8 cellular contexts compared by ENCODE assay signal in genomic region chrX:154516655-154517100, GRCh38. TPM values are rescaled to one million over a fixed set of nuclear protein-coding genes. Genes with fewer than 3 reads are reported as not detected.
DNase-seq lines count a peak whose midpoint lies in the region; ATAC-seq and TF ChIP-seq lines count a peak whose summit lies in the region.

No MANE protein-coding gene starts in this region.

- H3K27me3 Mint-ChIP-seq in activated CD4-positive, alpha-beta T cell treated with anti-CD3 and anti-CD28 coated beads for 36 hours = no peaks in the 10 kb centered on the region
- no peaks in the 10 kb centered on the region for H3K27me3 Mint-ChIP-seq in naive thymus-derived CD4-positive, alpha-beta T cell

- H3K9me3 ChIP-seq in RWPE2 (ENCODE audit: severe bottlenecking) = no peaks in the 10 kb centered on the region
- no peaks in the 10 kb centered on the region for H3K9me3 ChIP-seq in naive thymus-derived CD4-positive, alpha-beta T cell (ENCODE audit: control insufficient read depth in 2 of 3, low read length in 3 of 3)

- H3K36me3 Mint-ChIP-seq in activated CD4-positive, alpha-beta T cell treated with anti-CD3 and anti-CD28 coated beads for 36 hours (ENCODE audit: low read depth) = peaks cover 8% of the 10 kb centered on the region
- H3K36me3 Mint-ChIP-seq in naive thymus-derived CD4-positive, alpha-beta T cell = peaks cover 0 to 8% (median 3%) of the 10 kb centered on the region in 5 donors

- no peaks in the 10 kb centered on the region for H3K27me3 ChIP-seq in RWPE2 (ENCODE audit: insufficient read depth, poor library complexity, severe bottlenecking)
- H3K27me3 ChIP-seq in naive thymus-derived CD4-positive, alpha-beta T cell (ENCODE audit: control insufficient read depth in 2 of 2, insufficient read depth in 2 of 2, low read length in 2 of 2) = no peaks in the 10 kb centered on the region

- no peak overlapping the region for H3K27ac ChIP-seq in RWPE2 (ENCODE audit: poor library complexity, severe bottlenecking)
- peak overlapping the region; percentile 71 for H3K27ac ChIP-seq in naive thymus-derived CD4-positive, alpha-beta T cell (ENCODE audit: low read depth, low read length)

- peak overlapping the region; percentile 57 for H3K4me3 ChIP-seq in RWPE2 (ENCODE audit: severe bottlenecking)
- H3K4me3 ChIP-seq in naive thymus-derived CD4-positive, alpha-beta T cell (ENCODE audit: low read length) = peak overlapping the region; percentile 62

- POLR2A ChIA-PET in activated CD4-positive, alpha-beta T cell treated with anti-CD3 and anti-CD28 coated beads for 36 hours (lab: Charles Lee) = interaction anchor here (1.3 kb wide), 1 partner anchor 30 kb away, joined by 4 read pairs; the partner anchor contains the start of genes G6PD and IKBKG
- POLR2A ChIA-PET in naive thymus-derived CD4-positive, alpha-beta T cell (lab: Charles Lee) = interaction anchor here (0.6 to 5.5 kb wide), 21 partner anchors 8 to 546 kb away, joined by 3 to 69 read pairs (median 3); partner anchors contain the start of genes IKBKG, PLXNA3, RPL10 and SLC10A3

- H3K27ac Mint-ChIP-seq in activated CD4-positive, alpha-beta T cell treated with anti-CD3 and anti-CD28 coated beads for 36 hours = peak overlapping the region; percentile 90
- peak overlapping the region; percentile 56 to 95 (median 89) for H3K27ac Mint-ChIP-seq in naive thymus-derived CD4-positive, alpha-beta T cell

- intact Hi-C loops in activated CD4-positive, alpha-beta T cell treated with anti-CD3 and anti-CD28 coated beads for 36 hours (cut with DNase I, micrococcal nuclease) = loop anchor here (1.0 to 2.0 kb wide), 15 partner anchors 11 to 722 kb away; partner anchors contain the start of genes IKBKG (in 2 of the 2), LAGE3 (in 2 of the 2), DKC1 (in 1 of the 2) and G6PD (in 1 of the 2)
- intact Hi-C loops in naive thymus-derived CD4-positive, alpha-beta T cell (cut with micrococcal nuclease) = loop anchor here (1.0 to 10.0 kb wide), 11 partner anchors 11 to 792 kb away; partner anchors contain the start of genes ABCD1 (in 2 of the 2), BCAP31 (in 2 of the 2), EMD (in 2 of the 2) and IKBKG (in 2 of the 2)

- H3K4me1 Mint-ChIP-seq in activated CD4-positive, alpha-beta T cell treated with anti-CD3 and anti-CD28 coated beads for 36 hours = peaks cover 26% of the 10 kb centered on the region
- peaks cover 10 to 28% (median 23%) of the 10 kb centered on the region in 7 donors for H3K4me1 Mint-ChIP-seq in naive thymus-derived CD4-positive, alpha-beta T cell

- TF ChIP-seq CTCF in RWPE2 (IDR thresholded peaks at IDR 0.05; ENCODE audit: poor library complexity, severe bottlenecking) = no peak

- no peaks in the 10 kb centered on the region for H3K4me1 ChIP-seq in RWPE2 (ENCODE audit: insufficient read depth, poor library complexity, severe bottlenecking)
- H3K4me1 ChIP-seq in naive thymus-derived CD4-positive, alpha-beta T cell (ENCODE audit: control insufficient read depth in 2 of 2, insufficient read depth in 2 of 2, low read length in 2 of 2) = peaks cover 6 to 7% of the 10 kb centered on the region in 2 donors

- TF ChIP-seq POLR2A in erythroblast (IDR thresholded peaks at IDR 0.05; ENCODE audit: low read length) = no peak

- CTCF ChIA-PET in activated CD4-positive, alpha-beta T cell treated with anti-CD3 and anti-CD28 coated beads for 36 hours (lab: Charles Lee) = interaction anchor here (0.6 to 1.5 kb wide), 2 partner anchors 10 to 548 kb away, joined by 3 to 5 read pairs; no protein-coding TSS in a partner anchor
- CTCF ChIA-PET in naive thymus-derived CD4-positive, alpha-beta T cell (lab: Charles Lee) = interaction anchor here (0.6 to 1.6 kb wide), 2 partner anchors 10 to 84 kb away, joined by 3 to 7 read pairs; no protein-coding TSS in a partner anchor

- no peaks in the 10 kb centered on the region for H3K36me3 ChIP-seq in RWPE2 (ENCODE audit: low read depth)
- H3K36me3 ChIP-seq in naive thymus-derived CD4-positive, alpha-beta T cell (ENCODE audit: control insufficient read depth in 2 of 3, insufficient read depth in 3 of 3, low read length in 3 of 3) = no peaks in the 10 kb centered on the region

- DNase-seq in activated CD4-positive, alpha-beta T cell treated with anti-CD3 and anti-CD28 coated beads for 36 hours = peak; percentile 16
- no peak for DNase-seq in activated CD4-positive, alpha-beta T cell treated with anti-CD3 and anti-CD28 coated beads for 1 hour
- DNase-seq in RWPE2 (ENCODE audit: low spot score) (no peak), erythroblast (lab: John Stamatoyannopoulos, UW) (peak; percentile 71 to 79), NCI-H2196 (lab: John Stamatoyannopoulos, UW; ENCODE audit: unreplicated experiment) (no peak), NCI-H524 treated with DMSO at 0.1 percent for 48 hours (lab: John Stamatoyannopoulos, UW) (no peak)
- peak in 3 of 9 donors; percentile 32 to 48 (median 37) for DNase-seq in naive thymus-derived CD4-positive, alpha-beta T cell

- no peaks in the 10 kb centered on the region for H3K9me3 Mint-ChIP-seq in activated CD4-positive, alpha-beta T cell treated with anti-CD3 and anti-CD28 coated beads for 36 hours (ENCODE audit: low read depth)
- H3K9me3 Mint-ChIP-seq in naive thymus-derived CD4-positive, alpha-beta T cell = peaks cover 0 to 3% (median 0%) of the 10 kb centered on the region in 11 donors

- peak overlapping the region; percentile 81 for H3K4me3 Mint-ChIP-seq in activated CD4-positive, alpha-beta T cell treated with anti-CD3 and anti-CD28 coated beads for 36 hours
- H3K4me3 Mint-ChIP-seq in naive thymus-derived CD4-positive, alpha-beta T cell = peak overlapping the region; percentile 79 to 93 (median 86)

- peak; percentile 1 for ATAC-seq in activated CD4-positive, alpha-beta T cell treated with anti-CD3 and anti-CD28 coated beads for 36 hours
- peak; percentile 37 for ATAC-seq in RWPE2 (ENCODE audit: low read depth)
- ATAC-seq in naive thymus-derived CD4-positive, alpha-beta T cell = peak; percentile 14
- ATAC-seq in GM18519 (IDR thresholded peaks at IDR 0.05; ENCODE audit: low FRiP score, unreplicated experiment) = no peak

RNA-seq across cellular contexts. Expression of gene FAM3A, which starts 0.6 kb away (rescaled TPM):
- total RNA-seq in activated CD4-positive, alpha-beta T cell treated with anti-CD3 and anti-CD28 coated beads for 36 hours = 10 to 100 TPM; 27.6 to 30.5 TPM
- total RNA-seq in naive thymus-derived CD4-positive, alpha-beta T cell = 10 to 100 TPM; 37.6 to 63.7 (median 50.9) TPM
- 10 to 100 TPM; 22.2 to 31.1 TPM for polyA plus RNA-seq in naive thymus-derived CD4-positive, alpha-beta T cell

RNA-seq across cellular contexts. Expression of gene SLC10A3, which starts 26.2 kb away (rescaled TPM):
- total RNA-seq in activated CD4-positive, alpha-beta T cell treated with anti-CD3 and anti-CD28 coated beads for 36 hours = 10 to 100 TPM; 10.4 to 11.3 TPM
- 10 to 100 TPM; 11.7 to 22.7 (median 19.0) TPM for total RNA-seq in naive thymus-derived CD4-positive, alpha-beta T cell
- polyA plus RNA-seq in naive thymus-derived CD4-positive, alpha-beta T cell = 10 to 100 TPM; 35.0 to 58.7 TPM

RNA-seq across cellular contexts. Expression of gene G6PD, which starts 30.0 kb away (rescaled TPM):
- total RNA-seq in activated CD4-positive, alpha-beta T cell treated with anti-CD3 and anti-CD28 coated beads for 36 hours = 10 to 100 TPM; 63.1 to 72.5 TPM
- 10 to 100 TPM; 35.4 to 74.3 (median 52.7) TPM for total RNA-seq in naive thymus-derived CD4-positive, alpha-beta T cell
- 1 to 10 TPM; 3.9 to 6.2 TPM for polyA plus RNA-seq in naive thymus-derived CD4-positive, alpha-beta T cell

RNA-seq across cellular contexts. Expression of gene UBL4A, which starts 30.3 kb away (rescaled TPM):
- 10 to 100 TPM; 45.2 to 47.6 TPM for total RNA-seq in activated CD4-positive, alpha-beta T cell treated with anti-CD3 and anti-CD28 coated beads for 36 hours
- 10 to 100 TPM in 4 of 5 experiments, 1 to 10 TPM in 1; 9.2 to 41.5 (median 32.5) TPM for total RNA-seq in naive thymus-derived CD4-positive, alpha-beta T cell
- 10 to 100 TPM; 46.0 to 65.7 TPM for polyA plus RNA-seq in naive thymus-derived CD4-positive, alpha-beta T cell

RNA-seq across cellular contexts. Expression of gene IKBKG, which starts 30.7 kb away (rescaled TPM):
- total RNA-seq in activated CD4-positive, alpha-beta T cell treated with anti-CD3 and anti-CD28 coated beads for 36 hours = 10 to 100 TPM; 32.7 to 33.0 TPM
- total RNA-seq in naive thymus-derived CD4-positive, alpha-beta T cell = 10 to 100 TPM; 29.6 to 45.5 (median 38.8) TPM
- 10 to 100 TPM; 19.6 to 26.4 TPM for polyA plus RNA-seq in naive thymus-derived CD4-positive, alpha-beta T cell

Comparison
In these comparisons a context has a peak if more than half of its experiments do, and no peak if none do; other contexts are left out.
1. DNase-seq: peak in activated CD4-positive, alpha-beta T cell treated with anti-CD3 and anti-CD28 coated beads for 36 hours (single experiment) and erythroblast (2 of 2); none in activated CD4-positive, alpha-beta T cell treated with anti-CD3 and anti-CD28 coated beads for 1 hour (single experiment), RWPE2 (single experiment), NCI-H2196 (single experiment) and NCI-H524 treated with DMSO at 0.1 percent for 48 hours (single experiment).